13 cellular contexts compared by ENCODE assay signal in genomic region chr11:9982127-9982795, GRCh38.
A peak's percentile ranks its signal among the peaks of the same experiment; 100 is the strongest.
DNase-seq lines count a peak whose midpoint lies in the region; ATAC-seq and TF ChIP-seq lines count a peak whose summit lies in the region.
"Had no signal": no experiment of that assay in that cellular context is flagged by ENCODE, and none has a peak within 500 bp of the region (broad histone marks: within the 10 kb centered on the region; RNA-seq: fewer than 3 reads in every experiment).

No MANE protein-coding gene starts in this region.

- H3K4me3 ChIP-seq in cardiac muscle cell, result no peak overlapping the region
- H3K4me3 ChIP-seq: pancreas, transverse colon had no signal

- DNase-seq in cardiac muscle cell (ENCODE audit: low read depth in 1 of 2, low spot score in 1 of 2), result peak in 1 of 2 donors; percentile 20
- no peak for DNase-seq in left cardiac atrium
- no peak for DNase-seq in WTC11 (ENCODE audit: low spot score)
- DNase-seq in glomerular visceral epithelial cell (ENCODE audit: extremely low spot score), result peak; percentile 8
- DNase-seq in type B pancreatic cell (ENCODE audit: extremely low spot score, unreplicated experiment), result no peak
- no peak for DNase-seq in NCI-H2029 treated with DMSO at 0.1 percent for 48 hours (lab: John Stamatoyannopoulos, UW)
- DNase-seq: NCI-H2081 treated with DMSO at 0.1 percent for 48 hours, pancreas, transverse colon had no signal

- peak overlapping the region; percentile 21 for H3K27ac ChIP-seq in cardiac muscle cell
- H3K27ac ChIP-seq: pancreas, transverse colon had no signal

- no peaks in the 10 kb centered on the region for H3K9me3 ChIP-seq in cardiac muscle cell (ENCODE audit: low read depth)
- H3K9me3 ChIP-seq: pancreas, transverse colon had no signal

- H3K27me3 Mint-ChIP-seq in WTC11 (ENCODE audit: low read depth), result no peaks in the 10 kb centered on the region; the same call in 1 of the 2 replicates
- H3K27me3 Mint-ChIP-seq in type B pancreatic cell, result no peaks in the 10 kb centered on the region
- H3K27me3 Mint-ChIP-seq: B cell had no signal

- ATAC-seq in left cardiac atrium (no peak), WTC11 (no peak), GM18858 (IDR thresholded peaks at IDR 0.05; ENCODE audit: unreplicated experiment) (no peak), GM18502 (IDR thresholded peaks at IDR 0.05; ENCODE audit: poor library complexity, unreplicated experiment) (no peak)
- ATAC-seq: activated CD4-positive, CD25-positive, alpha-beta regulatory T cell treated with anti-CD3 and anti-CD28 coated beads, Interleukin-2, amount 50 U/mL, for 24 hours; pancreas had no signal

- H3K4me3 Mint-ChIP-seq in WTC11 (no peak overlapping the region), type B pancreatic cell (no peak overlapping the region)
- H3K4me3 Mint-ChIP-seq: B cell had no signal

- no peaks in the 10 kb centered on the region for H3K27me3 ChIP-seq in cardiac muscle cell
- H3K27me3 ChIP-seq: pancreas, transverse colon had no signal

- intact Hi-C loops in left cardiac atrium (cut with DNase I), result no loop called here

- TF ChIP-seq CTCF in cardiac muscle cell (IDR thresholded peaks at IDR 0.05; ENCODE audit: low read depth, low read length) (no peak), WTC11 (IDR thresholded peaks at IDR 0.05) (no peak), type B pancreatic cell (conservative IDR thresholded peaks at IDR 0.05) (no peak)

- H3K36me3 Mint-ChIP-seq in WTC11 (peaks cover 23% of the 10 kb centered on the region), type B pancreatic cell (peaks cover 33% of the 10 kb centered on the region)

- H3K4me1 ChIP-seq in cardiac muscle cell (ENCODE audit: low read depth), result peaks cover 6% of the 10 kb centered on the region
- H3K4me1 ChIP-seq: pancreas had no signal

- H3K36me3 ChIP-seq in cardiac muscle cell, result no peaks in the 10 kb centered on the region
- H3K36me3 ChIP-seq: pancreas had no signal

- H3K9me3 Mint-ChIP-seq in WTC11 (no peaks in the 10 kb centered on the region), type B pancreatic cell (no peaks in the 10 kb centered on the region)

- POLR2A ChIA-PET in WTC11 (lab: Charles Lee), result interaction anchor here (0.5 to 1.1 kb wide), 2 partner anchors 322 to 375 kb away, joined by 3 to 6 read pairs; partner anchors contain the start of gene ADM

- H3K27ac Mint-ChIP-seq in WTC11, result peak overlapping the region; percentile 89
- H3K27ac Mint-ChIP-seq in type B pancreatic cell, result peak overlapping the region; percentile 39
- H3K27ac Mint-ChIP-seq: B cell had no signal

- peaks cover 40% of the 10 kb centered on the region for H3K4me1 Mint-ChIP-seq in WTC11
- H3K4me1 Mint-ChIP-seq in type B pancreatic cell (ENCODE audit: unreplicated experiment), result no peaks in the 10 kb centered on the region

- CTCF ChIA-PET in WTC11 (lab: Charles Lee), result interaction anchor here (0.9 to 2.5 kb wide), 8 partner anchors 10 to 424 kb away, joined by 3 to 11 read pairs (median 6); no protein-coding TSS in a partner anchor

TF ChIP-seq in WTC11, 78 proteins besides CTCF, POLR2A, EP300 and RAD21 (continues in another document):
- no peak for TF ChIP-seq ZSCAN18 (CRISPR knock-in tag; IDR thresholded peaks at IDR 0.05)
- no peak for TF ChIP-seq ZNF121 (CRISPR knock-in tag; IDR thresholded peaks at IDR 0.05)
- TF ChIP-seq ZNF281 (CRISPR knock-in tag; IDR thresholded peaks at IDR 0.05), result no peak
- TF ChIP-seq MYBL2 (CRISPR knock-in tag; IDR thresholded peaks at IDR 0.05), result no peak
- TF ChIP-seq ATF1 (CRISPR knock-in tag; IDR thresholded peaks at IDR 0.05), result no peak
- TF ChIP-seq FOXK1 (CRISPR knock-in tag; IDR thresholded peaks at IDR 0.05), result no peak
- no peak for TF ChIP-seq SMAD4 (CRISPR knock-in tag; IDR thresholded peaks at IDR 0.05)
- TF ChIP-seq ZNF232 (CRISPR knock-in tag; IDR thresholded peaks at IDR 0.05), result no peak
- no peak for TF ChIP-seq CDX4 (CRISPR knock-in tag; IDR thresholded peaks at IDR 0.05; ENCODE audit: borderline replicate concordance)
- TF ChIP-seq MXD4 (CRISPR knock-in tag; IDR thresholded peaks at IDR 0.05; ENCODE audit: borderline replicate concordance), result no peak
- no peak for TF ChIP-seq ATF2 (CRISPR knock-in tag; IDR thresholded peaks at IDR 0.05; ENCODE audit: borderline replicate concordance, low read depth)
- TF ChIP-seq ZNF416 (CRISPR knock-in tag; IDR thresholded peaks at IDR 0.05), result no peak
- no peak for TF ChIP-seq ZBTB43 (CRISPR knock-in tag; IDR thresholded peaks at IDR 0.05)
- no peak for TF ChIP-seq TCF7 (CRISPR knock-in tag; IDR thresholded peaks at IDR 0.05; ENCODE audit: low read depth)
- no peak for TF ChIP-seq NFATC4 (CRISPR knock-in tag; IDR thresholded peaks at IDR 0.05)
- TF ChIP-seq ZNF423 (CRISPR knock-in tag; IDR thresholded peaks at IDR 0.05), result no peak
